Comparison of ENCODE assay signal across 14 cellular contexts in the genomic region with DNA sequence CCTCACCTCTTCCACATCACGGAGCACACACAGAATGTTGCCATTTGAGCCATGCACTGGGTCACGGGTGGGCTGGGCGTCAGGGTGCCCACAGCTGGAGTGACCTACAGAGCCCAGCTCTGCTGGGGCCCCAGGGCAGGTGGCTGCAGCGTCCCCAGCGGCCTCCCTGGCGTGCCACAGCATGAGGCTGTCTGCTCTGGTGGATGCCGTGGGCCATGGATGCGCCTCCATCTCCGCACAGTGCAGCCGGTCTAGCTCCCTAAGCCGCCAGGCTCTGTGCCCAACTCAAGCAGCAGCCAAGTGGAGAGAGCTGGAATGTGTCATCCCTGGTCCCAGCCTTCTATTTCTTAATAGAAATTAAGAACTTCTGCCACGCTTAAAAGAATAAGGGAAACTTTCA. TPM values are rescaled to one million over a fixed set of nuclear protein-coding genes. Genes with fewer than 3 reads are reported as not detected.
DNase-seq lines count a peak whose midpoint lies in the region; ATAC-seq, FAIRE-seq and TF ChIP-seq lines count a peak whose summit lies in the region.
"Had no signal": no experiment of that assay in that cellular context is flagged by ENCODE, and none has a peak within 500 bp of the region (broad histone marks: within the 10 kb centered on the region; RNA-seq: fewer than 3 reads in every experiment).

No MANE protein-coding gene starts in this region.

- H3K4me1 ChIP-seq in uterus: peaks cover 9 to 12% of the 10 kb centered on the region in 2 donors

- no peak for FAIRE-seq in D721Med (lab: Jason Lieb, UNC)

- H3K36me3 ChIP-seq in uterus: no peaks in the 10 kb centered on the region

- H3K4me3 Mint-ChIP-seq in nephron progenitor cell: no peak overlapping the region
- H3K4me3 Mint-ChIP-seq: activated CD8-positive, alpha-beta T cell treated with anti-CD3 and anti-CD28 coated beads, Interleukin-2, amount 10 ng/mL, durations not matched to agents 7 days and 5 days; immature natural killer cell; naive B cell had no signal

- H3K4me3 ChIP-seq in uterus: no peak overlapping the region
- H3K4me3 ChIP-seq: skin epidermis had no signal

- no peaks in the 10 kb centered on the region for H3K9me3 ChIP-seq in uterus

- peaks cover 15% of the 10 kb centered on the region for H3K36me3 Mint-ChIP-seq in nephron progenitor cell (ENCODE audit: low read depth)
- H3K36me3 Mint-ChIP-seq: immature natural killer cell, naive B cell had no signal

- H3K9me3 Mint-ChIP-seq in nephron progenitor cell: no peaks in the 10 kb centered on the region
- H3K9me3 Mint-ChIP-seq: immature natural killer cell, naive B cell had no signal

- no peaks in the 10 kb centered on the region for H3K27me3 ChIP-seq in uterus

- H3K4me1 Mint-ChIP-seq in nephron progenitor cell: peaks cover 27% of the 10 kb centered on the region

- no peak for TF ChIP-seq POLR2A in uterus (IDR thresholded peaks at IDR 0.05)

- TF ChIP-seq CTCF in uterus (IDR thresholded peaks at IDR 0.05) (no peak), nephron progenitor cell (IDR thresholded peaks at IDR 0.05) (no peak), D721Med (IDR thresholded peaks at IDR 0.05; ENCODE audit: insufficient read depth, missing control alignments) (no peak)

- ATAC-seq in Right ventricle myocardium superior (ENCODE audit: poor library complexity): peak; percentile 80
- ATAC-seq: activated CD8-positive, alpha-beta T cell treated with anti-CD3 and anti-CD28 coated beads, Interleukin-2, amount 10 ng/mL, durations not matched to agents 7 days and 5 days had no signal

- DNase-seq in NCI-H82 (lab: John Stamatoyannopoulos, UW) (peak; percentile 12), NCI-H82 treated with DMSO at 0.1 percent for 48 hours (lab: John Stamatoyannopoulos, UW; ENCODE audit: unreplicated experiment) (no peak), Right ventricle myocardium superior (peak; percentile 86), midbrain (lab: John Stamatoyannopoulos, UW) (peak; percentile 70), uterus (peak; percentile 61 to 70), COLO668 (lab: John Stamatoyannopoulos, UW; ENCODE audit: unreplicated experiment) (no peak), nephron progenitor cell (no peak), D721Med (ENCODE audit: insufficient read length, low spot score) (no peak)
- DNase-seq: 8988T; activated CD8-positive, alpha-beta T cell treated with anti-CD3 and anti-CD28 coated beads, Interleukin-2, amount 10 ng/mL, durations not matched to agents 7 days and 5 days; activated naive CD4-positive, alpha-beta T cell treated with Interleukin-2 at 50 U/mL for 16 hours; immature natural killer cell; naive B cell had no signal

- intact Hi-C loops in Right ventricle myocardium superior (cut with DNase I): no loop called here
- intact Hi-C loops in uterus (cut with DNase I; ENCODE audit: low total_unique reads): no loop called here

- H3K27ac Mint-ChIP-seq in nephron progenitor cell: no peak overlapping the region
- H3K27ac Mint-ChIP-seq: activated CD8-positive, alpha-beta T cell treated with anti-CD3 and anti-CD28 coated beads, Interleukin-2, amount 10 ng/mL, durations not matched to agents 7 days and 5 days; immature natural killer cell; naive B cell had no signal

- H3K27ac ChIP-seq in uterus: peak overlapping the region; percentile 62 to 66

- peaks cover 3% of the 10 kb centered on the region for H3K27me3 Mint-ChIP-seq in nephron progenitor cell (ENCODE audit: low read depth, poor library complexity)
- H3K27me3 Mint-ChIP-seq: naive B cell had no signal

RNA-seq across cellular contexts. Expression of a gene that starts 59.1 kb away (rescaled TPM):
- total RNA-seq in Right ventricle myocardium superior (73.6 TPM), uterus (100 to 1,000 TPM in 1 of 4 donors, 10 to 100 TPM in 3; 12.8 to 149 (median 22.8) TPM)

Comparison
In these comparisons a context has a peak if more than half of its experiments do, and no peak if none do; other contexts are left out.
1. DNase-seq: peak in NCI-H82 (single experiment), Right ventricle myocardium superior (single experiment), midbrain (single experiment) and uterus (2 of 2); none in NCI-H82 treated with DMSO at 0.1 percent for 48 hours (single experiment), COLO668 (single experiment), nephron progenitor cell (single experiment) and D721Med (single experiment).